In the genomic region with DNA sequence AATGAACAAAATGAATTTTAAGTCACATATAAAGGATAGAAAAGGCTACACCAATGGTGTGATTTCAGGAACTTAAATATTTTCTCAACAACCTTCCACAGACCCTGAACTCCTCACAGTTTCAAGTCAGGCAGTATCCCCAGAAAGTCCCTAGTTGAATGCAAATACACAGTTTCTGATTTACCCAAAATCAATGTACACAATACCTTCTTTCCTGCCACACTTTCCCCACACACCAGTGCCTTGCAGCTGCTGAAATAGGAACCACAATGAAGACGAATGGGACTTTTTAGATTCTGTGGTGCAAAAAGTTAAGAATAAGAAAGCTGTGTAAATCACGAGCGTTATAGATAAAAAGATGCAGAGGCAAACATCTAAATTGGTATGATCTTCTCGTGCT, we compare ENCODE assay signal across 16 cellular contexts.
A peak's percentile ranks its signal among the peaks of the same experiment; 100 is the strongest.
DNase-seq lines count a peak whose midpoint lies in the region; ATAC-seq, FAIRE-seq and TF ChIP-seq lines count a peak whose summit lies in the region.
"Had no signal": no experiment of that assay in that cellular context is flagged by ENCODE, and none has a peak within 500 bp of the region (broad histone marks: within the 10 kb centered on the region; RNA-seq: fewer than 3 reads in every experiment).

No MANE protein-coding gene starts in this region.

- ATAC-seq in GM19455 (IDR thresholded peaks at IDR 0.05; ENCODE audit: unreplicated experiment) (peak; percentile 75), HG02852 (IDR thresholded peaks at IDR 0.05; ENCODE audit: unreplicated experiment) (peak; percentile 84), HG03469 (IDR thresholded peaks at IDR 0.05; ENCODE audit: unreplicated experiment) (peak; percentile 74)
- ATAC-seq: activated CD8-positive, alpha-beta T cell treated with anti-CD3 and anti-CD28 coated beads for 36 hours; activated naive CD8-positive, alpha-beta T cell treated with anti-CD3 and anti-CD28 coated beads, Interleukin-2, amount 50 U/mL, for 24 hours; heart left ventricle; lower lobe of right lung; psoas muscle had no signal

- TF ChIP-seq POLR2A in GM12892 (IDR thresholded peaks at IDR 0.05; ENCODE audit: low read depth, low read length) = peak; percentile 35; the same call in 1 of the 2 replicates

- DNase-seq in GM12892 (ENCODE audit: insufficient read length) (no peak), cerebellar nuclear complex (lab: John Stamatoyannopoulos, UW) (no peak), caudate nucleus (lab: John Stamatoyannopoulos, UW) (no peak)
- no peak for DNase-seq in NK-92 treated with Interleukin-12 subunit alpha and Interleukin-12 subunit beta, amount 100 ng/mL, for 24 hours (lab: John Stamatoyannopoulos, UW)
- DNase-seq in stimulated activated CD4-positive, alpha-beta T cell treated with anti-CD3 and anti-CD28 coated beads, Interleukin-4, amount 100 ng/mL, for 1 hour = no peak
- DNase-seq: activated CD8-positive, alpha-beta T cell treated with anti-CD3 and anti-CD28 coated beads for 36 hours; activated naive CD8-positive, alpha-beta T cell treated with anti-CD3 and anti-CD28 coated beads, Interleukin-2, amount 50 U/mL, for 24 hours; effector CD8-positive, alpha-beta T cell; heart left ventricle; lower lobe of right lung; MV-4-11; psoas muscle; thyroid gland had no signal

- H3K27ac ChIP-seq in caudate nucleus (ENCODE audit: low read depth, low read length) = no peak overlapping the region
- H3K27ac ChIP-seq: heart left ventricle, lower lobe of right lung, psoas muscle, thyroid gland had no signal

- FAIRE-seq in GM12892 (lab: Jason Lieb, UNC) = peak; percentile 97
